Comparison of ENCODE assay signal across 28 cellular contexts in the genomic region with DNA sequence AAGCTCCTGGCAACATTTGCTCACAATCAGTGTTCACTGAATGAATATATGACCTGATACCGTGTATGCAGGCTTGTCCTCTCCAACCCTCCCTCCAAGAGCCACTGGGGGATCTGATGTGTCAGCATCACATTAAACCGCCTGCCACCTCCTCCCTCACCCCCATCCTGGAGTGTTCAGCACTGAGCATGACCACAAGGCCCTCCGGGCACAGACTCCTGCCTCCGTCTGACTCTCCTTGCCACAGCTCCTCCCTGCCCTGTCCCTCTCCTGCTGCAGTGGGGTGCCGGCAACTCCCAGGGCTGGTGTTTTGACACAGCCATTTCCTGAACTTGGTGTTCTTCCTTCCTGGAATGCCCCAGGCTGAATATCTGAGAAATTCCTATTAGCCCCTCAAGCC.
DNase-seq lines count a peak whose midpoint lies in the region; ATAC-seq and TF ChIP-seq lines count a peak whose summit lies in the region.
"Had no signal": no experiment of that assay in that cellular context is flagged by ENCODE, and none has a peak within 500 bp of the region (broad histone marks: within the 10 kb centered on the region; RNA-seq: fewer than 3 reads in every experiment).

No MANE protein-coding gene starts in this region.

- no peak overlapping the region for H3K4me3 ChIP-seq in PC-3 (ENCODE audit: low read length)
- H3K4me3 ChIP-seq in mammary epithelial cell (replicated peaks in 1 of 3; ENCODE audit: insufficient read depth in 1 of 3, low read depth in 2 of 3, low read length in 3 of 3) = no peak overlapping the region
- H3K4me3 ChIP-seq: BLaER1, GM23248 had no signal

- no peak overlapping the region for H3K4me3 Mint-ChIP-seq in stimulated activated naive CD8-positive, alpha-beta T cell treated with anti-CD3 and anti-CD28 coated beads, Interleukin-15, amount 100 ng/mL, for 72 hours
- H3K4me3 Mint-ChIP-seq: CD4-positive, CD25-positive, alpha-beta regulatory T cell; H9; T-helper 1 cell treated with Interleukin-12 subunit alpha and Interleukin-12 subunit beta and Interleukin-4 antibody, amounts not matched to agents 30 μg/mL and 1 μg/mL, for 36 hours had no signal

- H3K4me2 ChIP-seq in PC-3 (ENCODE audit: low read length) (no peak overlapping the region), mammary epithelial cell (ENCODE audit: insufficient read depth, low read depth, low read length) (no peak overlapping the region)
- H3K4me2 ChIP-seq: BLaER1, SK-N-SH had no signal

- no TSS peak for BruUV-seq in PC-3 (replicated peaks; lab: Mats Ljungman, UMichigan)
- no TSS peak for BruUV-seq in mammary epithelial cell (replicated peaks; lab: Mats Ljungman, UMichigan)

- in situ Hi-C loops in mammary epithelial cell (cut with MboI; ENCODE audit: low sequenced_read_pairs in 2 of 2) = no loop called here

- H3K79me2 ChIP-seq in PC-3 (ENCODE audit: low read length) = no peaks in the 10 kb centered on the region
- no peaks in the 10 kb centered on the region for H3K79me2 ChIP-seq in mammary epithelial cell (ENCODE audit: insufficient read depth, low read length)

- H4K20me1 ChIP-seq in PC-3 (ENCODE audit: low read length) (no peaks in the 10 kb centered on the region), mammary epithelial cell (ENCODE audit: insufficient read depth, low read length) (no peaks in the 10 kb centered on the region)
- H4K20me1 ChIP-seq: BLaER1 had no signal

- H3K9me3 ChIP-seq in PC-3 (ENCODE audit: low read length) (no peaks in the 10 kb centered on the region), mammary epithelial cell (replicated peaks; ENCODE audit: insufficient read depth, low read length) (no peaks in the 10 kb centered on the region)
- H3K9me3 ChIP-seq: BLaER1, SK-N-SH had no signal

- H3K27me3 ChIP-seq in PC-3 (ENCODE audit: low read length) (peaks cover 50% of the 10 kb centered on the region), mammary epithelial cell (ENCODE audit: insufficient read depth, low read length) (no peaks in the 10 kb centered on the region)
- H3K27me3 ChIP-seq: BLaER1 had no signal

- H3K36me3 ChIP-seq in PC-3 (ENCODE audit: low read depth, low read length) (no peaks in the 10 kb centered on the region), mammary epithelial cell (ENCODE audit: insufficient read depth, low read length) (no peaks in the 10 kb centered on the region)
- H3K36me3 ChIP-seq: BLaER1 had no signal

- intact Hi-C loops in PC-3 (cut with micrococcal nuclease) (no loop called here), mammary epithelial cell (cut with micrococcal nuclease) (no loop called here)

- H2AFZ ChIP-seq in PC-3 (ENCODE audit: low read length) = no peak overlapping the region
- H2AFZ ChIP-seq in mammary epithelial cell (ENCODE audit: low read depth, low read length) = no peak overlapping the region
- H2AFZ ChIP-seq: GM23248 had no signal

- H3K9ac ChIP-seq in PC-3 (ENCODE audit: low read length) (no peak overlapping the region), mammary epithelial cell (ENCODE audit: insufficient read depth, low read length) (no peak overlapping the region)
- H3K9ac ChIP-seq: BLaER1, GM23248, SK-N-SH had no signal

- peaks cover 29% of the 10 kb centered on the region for H3K27me3 Mint-ChIP-seq in stimulated activated naive CD8-positive, alpha-beta T cell treated with anti-CD3 and anti-CD28 coated beads, Interleukin-15, amount 100 ng/mL, for 72 hours

- H3F3A ChIP-seq in PC-3 (ENCODE audit: low read length, unreplicated experiment) = no peaks in the 10 kb centered on the region

- H3K4me1 ChIP-seq in PC-3 (ENCODE audit: insufficient read depth, low read length) (no peaks in the 10 kb centered on the region), mammary epithelial cell (ENCODE audit: insufficient read depth, low read length) (no peaks in the 10 kb centered on the region)

- H3K9me3 Mint-ChIP-seq in stimulated activated naive CD8-positive, alpha-beta T cell treated with anti-CD3 and anti-CD28 coated beads, Interleukin-15, amount 100 ng/mL, for 72 hours = no peaks in the 10 kb centered on the region
- H3K9me3 Mint-ChIP-seq: H9; T-helper 1 cell treated with Interleukin-12 subunit alpha and Interleukin-12 subunit beta and Interleukin-4 antibody, amounts not matched to agents 30 μg/mL and 1 μg/mL, for 36 hours had no signal

- no peak overlapping the region for H3K27ac Mint-ChIP-seq in stimulated activated naive CD8-positive, alpha-beta T cell treated with anti-CD3 and anti-CD28 coated beads, Interleukin-15, amount 100 ng/mL, for 72 hours
- H3K27ac Mint-ChIP-seq: CD4-positive, CD25-positive, alpha-beta regulatory T cell; T-helper 1 cell treated with Interleukin-12 subunit alpha and Interleukin-12 subunit beta and Interleukin-4 antibody, amounts not matched to agents 30 μg/mL and 1 μg/mL, for 36 hours had no signal

- DNase-seq in AG20443 (ENCODE audit: low spot score) = peak; percentile 32
- DNase-seq in HT1080 (ENCODE audit: low read depth) = peak; percentile 54
- DNase-seq in PC-3 = peak; percentile 52
- DNase-seq in mammary epithelial cell = peak; percentile 25
- DNase-seq in activated CD4-positive, CD25-positive, alpha-beta regulatory T cell treated with anti-CD3 and anti-CD28 coated beads, Interleukin-2, amount 50 U/mL, for 72 hours = no peak
- DNase-seq in stimulated activated naive CD8-positive, alpha-beta T cell treated with anti-CD3 and anti-CD28 coated beads, Interleukin-15, amount 100 ng/mL, for 72 hours = no peak
- DNase-seq in NCI-H524 treated with DMSO at 0.1 percent for 48 hours (lab: John Stamatoyannopoulos, UW) = no peak
- DNase-seq: 8988T; ACHN; CD4-positive, CD25-positive, alpha-beta regulatory T cell; DMS153; GF-D8; H9; IMR-90; KG1; NCI-H1105 treated with DMSO at 0.1 percent for 48 hours; NCI-H146; NCI-H2029; NCI-H446; NCI-H82; NK-92 treated with Interleukin-12 subunit alpha and Interleukin-12 subunit beta, amount 100 ng/mL, for 24 hours; SIG-M5; SK-N-SH; SW 1271 had no signal

- dilution Hi-C loops in mammary epithelial cell (cut with HindIII; ENCODE audit: low sequenced_read_pairs) = no loop called here

- POLR2A ChIA-PET in PC-3 (lab: Charles Lee; ENCODE audit: unreplicated experiment) = no interaction called here

- CTCF ChIA-PET in PC-3 (lab: Charles Lee) (no interaction called here), mammary epithelial cell (lab: Charles Lee; ENCODE audit: low non-redundant PET) (no interaction called here)

- 92% methylated on average over 2 of the region's 5 CpGs for whole genome bisulfite sequencing in mammary epithelial cell (ENCODE audit: low coverage, missing lambda C conversion rate)

- TF ChIP-seq CTCF in PC-3 (conservative IDR thresholded peaks at IDR 0.05; ENCODE audit: low read depth, low read length) (no peak), mammary epithelial cell (conservative IDR thresholded peaks at IDR 0.05 in 1 of 2, IDR thresholded peaks at IDR 0.05 in 1 of 2; ENCODE audit: extremely low read depth in 1 of 2, insufficient read depth in 1 of 2, low read depth in 1 of 2, low read length in 2 of 2) (no peak)

- H3K9me2 ChIP-seq in PC-3 (replicated peaks; ENCODE audit: low read length) = no peaks in the 10 kb centered on the region
- H3K9me2 ChIP-seq: SK-N-SH had no signal

- ATAC-seq in PC-3 (no peak), GM21825 (IDR thresholded peaks at IDR 0.05; ENCODE audit: unreplicated experiment) (no peak)
- ATAC-seq in stimulated activated naive CD8-positive, alpha-beta T cell treated with anti-CD3 and anti-CD28 coated beads, Interleukin-15, amount 100 ng/mL, for 72 hours = no peak

- H3K27ac ChIP-seq in PC-3 (ENCODE audit: low read length) (no peak overlapping the region), mammary epithelial cell (ENCODE audit: insufficient read depth, low read depth, low read length) (no peak overlapping the region)
- H3K27ac ChIP-seq: BLaER1, GM23248 had no signal

- no peaks in the 10 kb centered on the region for H3K4me1 Mint-ChIP-seq in stimulated activated naive CD8-positive, alpha-beta T cell treated with anti-CD3 and anti-CD28 coated beads, Interleukin-15, amount 100 ng/mL, for 72 hours
- H3K4me1 Mint-ChIP-seq: CD4-positive, CD25-positive, alpha-beta regulatory T cell had no signal

Comparison
In these comparisons a context has a peak if more than half of its experiments do, and no peak if none do; other contexts are left out.
1. DNase-seq: peak in AG20443 (single experiment), HT1080 (single experiment), PC-3 (single experiment) and mammary epithelial cell (single experiment); none in activated CD4-positive, CD25-positive, alpha-beta regulatory T cell treated with anti-CD3 and anti-CD28 coated beads, Interleukin-2, amount 50 U/mL, for 72 hours (single experiment), stimulated activated naive CD8-positive, alpha-beta T cell treated with anti-CD3 and anti-CD28 coated beads, Interleukin-15, amount 100 ng/mL, for 72 hours (0 of 2) and NCI-H524 treated with DMSO at 0.1 percent for 48 hours (single experiment).